Comparison of ENCODE assay signal across 9 cellular contexts in the genomic region with DNA sequence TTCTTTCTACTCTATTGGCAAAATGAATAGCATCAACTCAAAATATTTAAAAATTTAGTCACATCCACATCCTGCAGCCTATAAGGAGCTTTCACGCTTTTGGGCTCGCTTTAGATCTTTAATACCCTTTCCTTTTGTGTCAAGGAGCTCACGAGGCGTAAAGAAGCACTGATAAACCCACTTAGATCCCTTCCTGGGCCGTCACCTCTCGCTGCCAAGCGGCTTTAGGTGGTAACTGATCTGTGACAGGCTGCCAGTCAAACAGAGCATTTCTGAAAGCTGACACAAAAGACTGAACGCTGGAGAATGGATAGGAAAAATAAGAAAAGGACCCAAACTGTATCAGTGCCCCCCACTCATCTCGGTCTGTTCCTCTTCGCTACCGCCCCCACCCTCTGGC.
DNase-seq lines count a peak whose midpoint lies in the region; ATAC-seq and TF ChIP-seq lines count a peak whose summit lies in the region.
"Had no signal": no experiment of that assay in that cellular context is flagged by ENCODE, and none has a peak within 500 bp of the region (broad histone marks: within the 10 kb centered on the region; RNA-seq: fewer than 3 reads in every experiment).

No MANE protein-coding gene starts in this region.

- no peak overlapping the region for H3K9ac ChIP-seq in colonic mucosa (ENCODE audit: low read depth in 2 of 2, low read length in 2 of 2)

- ATAC-seq in GM19452 (IDR thresholded peaks at IDR 0.05; ENCODE audit: unreplicated experiment) (peak; percentile 39), HG03175 (IDR thresholded peaks at IDR 0.05; ENCODE audit: unreplicated experiment) (peak; percentile 43), gastroesophageal sphincter (peak; percentile 19)
- ATAC-seq in stimulated activated effector memory CD8-positive, alpha-beta T cell treated with anti-CD3 and anti-CD28 coated beads, Interleukin-12 subunit alpha, Interleukin-12 subunit beta, amount 100 ng/mL, for 72 hours, result peak; percentile 46
- ATAC-seq in activated CD8-positive, alpha-beta T cell treated with anti-CD3 and anti-CD28 coated beads, Interleukin-2, amount 10 ng/mL, durations not matched to agents 7 days and 5 days, result no peak

- TF ChIP-seq CTCF in gastroesophageal sphincter (IDR thresholded peaks at IDR 0.05) (no peak), colonic mucosa (IDR thresholded peaks at IDR 0.05) (no peak)

- H3K27me3 ChIP-seq in gastroesophageal sphincter (no peaks in the 10 kb centered on the region), colonic mucosa (no peaks in the 10 kb centered on the region)

- H3K36me3 Mint-ChIP-seq in stimulated activated effector memory CD8-positive, alpha-beta T cell treated with anti-CD3 and anti-CD28 coated beads, Interleukin-12 subunit alpha, Interleukin-12 subunit beta, amount 100 ng/mL, for 72 hours, result no peaks in the 10 kb centered on the region
- no peaks in the 10 kb centered on the region for H3K36me3 Mint-ChIP-seq in activated CD8-positive, alpha-beta T cell treated with anti-CD3 and anti-CD28 coated beads, Interleukin-2, amount 10 ng/mL, durations not matched to agents 7 days and 5 days (ENCODE audit: low read depth)

- no peaks in the 10 kb centered on the region for H3K4me1 Mint-ChIP-seq in stimulated activated effector memory CD8-positive, alpha-beta T cell treated with anti-CD3 and anti-CD28 coated beads, Interleukin-12 subunit alpha, Interleukin-12 subunit beta, amount 100 ng/mL, for 72 hours
- H3K4me1 Mint-ChIP-seq in activated CD8-positive, alpha-beta T cell treated with anti-CD3 and anti-CD28 coated beads, Interleukin-2, amount 10 ng/mL, durations not matched to agents 7 days and 5 days (ENCODE audit: low read depth), result no peaks in the 10 kb centered on the region

- no peak for TF ChIP-seq EP300 in gastroesophageal sphincter (IDR thresholded peaks at IDR 0.05)

- no peaks in the 10 kb centered on the region for H3K9me3 Mint-ChIP-seq in stimulated activated effector memory CD8-positive, alpha-beta T cell treated with anti-CD3 and anti-CD28 coated beads, Interleukin-12 subunit alpha, Interleukin-12 subunit beta, amount 100 ng/mL, for 72 hours
- H3K9me3 Mint-ChIP-seq in activated CD8-positive, alpha-beta T cell treated with anti-CD3 and anti-CD28 coated beads, Interleukin-2, amount 10 ng/mL, durations not matched to agents 7 days and 5 days (ENCODE audit: insufficient read depth), result no peaks in the 10 kb centered on the region
- H3K9me3 Mint-ChIP-seq: activated CD8-positive, alpha-beta T cell treated with anti-CD3 and anti-CD28 coated beads for 36 hours had no signal

- H3K4me1 ChIP-seq in gastroesophageal sphincter, result peaks cover 0 to 8% (median 0%) of the 10 kb centered on the region in 3 donors
- no peaks in the 10 kb centered on the region for H3K4me1 ChIP-seq in colonic mucosa

- H3K36me3 ChIP-seq in gastroesophageal sphincter (no peaks in the 10 kb centered on the region), colonic mucosa (no peaks in the 10 kb centered on the region)

- H3K4me3 ChIP-seq in gastroesophageal sphincter (peak overlapping the region in 1 of 2 donors; percentile 33), colonic mucosa (no peak overlapping the region)

- CTCF ChIA-PET in activated CD8-positive, alpha-beta T cell treated with anti-CD3 and anti-CD28 coated beads, Interleukin-2, amount 10 ng/mL, durations not matched to agents 7 days and 5 days (lab: Charles Lee), result no interaction called here

- 38 to 42% methylated on average over 8 to 10 of the region's 11 CpGs for WGBS in gastroesophageal sphincter (ENCODE audit: low coverage in 1 of 2), 2 donors

- no peak for TF ChIP-seq POLR2A in gastroesophageal sphincter (IDR thresholded peaks at IDR 0.05)

- H3K9me3 ChIP-seq in gastroesophageal sphincter (no peaks in the 10 kb centered on the region), colonic mucosa (no peaks in the 10 kb centered on the region)

- POLR2A ChIA-PET in activated CD8-positive, alpha-beta T cell treated with anti-CD3 and anti-CD28 coated beads, Interleukin-2, amount 10 ng/mL, durations not matched to agents 7 days and 5 days (lab: Charles Lee), result no interaction called here

- intact Hi-C loops in colonic mucosa (cut with DNase I), result no loop called here

- H3K27me3 Mint-ChIP-seq in activated CD8-positive, alpha-beta T cell treated with anti-CD3 and anti-CD28 coated beads, Interleukin-2, amount 10 ng/mL, durations not matched to agents 7 days and 5 days (ENCODE audit: low read depth), result no peaks in the 10 kb centered on the region
- H3K27me3 Mint-ChIP-seq: activated CD8-positive, alpha-beta T cell treated with anti-CD3 and anti-CD28 coated beads for 36 hours had no signal

- H3K27ac ChIP-seq in gastroesophageal sphincter (no peak overlapping the region), colonic mucosa (no peak overlapping the region)

- H3K27ac Mint-ChIP-seq in stimulated activated effector memory CD8-positive, alpha-beta T cell treated with anti-CD3 and anti-CD28 coated beads, Interleukin-12 subunit alpha, Interleukin-12 subunit beta, amount 100 ng/mL, for 72 hours, result no peak overlapping the region
- H3K27ac Mint-ChIP-seq in activated CD8-positive, alpha-beta T cell treated with anti-CD3 and anti-CD28 coated beads, Interleukin-2, amount 10 ng/mL, durations not matched to agents 7 days and 5 days, result no peak overlapping the region
- H3K27ac Mint-ChIP-seq: activated CD8-positive, alpha-beta T cell treated with anti-CD3 and anti-CD28 coated beads for 36 hours had no signal

- DNase-seq in stimulated activated effector memory CD8-positive, alpha-beta T cell treated with anti-CD3 and anti-CD28 coated beads, Interleukin-12 subunit alpha, Interleukin-12 subunit beta, amount 100 ng/mL, for 72 hours (ENCODE audit: low spot score in 2 of 2), result no peak
- DNase-seq in SHP77 treated with DMSO at 0.1 percent for 48 hours (lab: John Stamatoyannopoulos, UW), result no peak
- no peak for DNase-seq in SHP77 (lab: John Stamatoyannopoulos, UW)
- DNase-seq in activated CD8-positive, alpha-beta T cell treated with anti-CD3 and anti-CD28 coated beads, Interleukin-2, amount 10 ng/mL, durations not matched to agents 7 days and 5 days, result no peak
- no peak for DNase-seq in colonic mucosa

- no peak overlapping the region for H3K4me3 Mint-ChIP-seq in stimulated activated effector memory CD8-positive, alpha-beta T cell treated with anti-CD3 and anti-CD28 coated beads, Interleukin-12 subunit alpha, Interleukin-12 subunit beta, amount 100 ng/mL, for 72 hours
- no peak overlapping the region for H3K4me3 Mint-ChIP-seq in activated CD8-positive, alpha-beta T cell treated with anti-CD3 and anti-CD28 coated beads, Interleukin-2, amount 10 ng/mL, durations not matched to agents 7 days and 5 days
- H3K4me3 Mint-ChIP-seq: activated CD8-positive, alpha-beta T cell treated with anti-CD3 and anti-CD28 coated beads for 36 hours had no signal
